In the genomic region with DNA sequence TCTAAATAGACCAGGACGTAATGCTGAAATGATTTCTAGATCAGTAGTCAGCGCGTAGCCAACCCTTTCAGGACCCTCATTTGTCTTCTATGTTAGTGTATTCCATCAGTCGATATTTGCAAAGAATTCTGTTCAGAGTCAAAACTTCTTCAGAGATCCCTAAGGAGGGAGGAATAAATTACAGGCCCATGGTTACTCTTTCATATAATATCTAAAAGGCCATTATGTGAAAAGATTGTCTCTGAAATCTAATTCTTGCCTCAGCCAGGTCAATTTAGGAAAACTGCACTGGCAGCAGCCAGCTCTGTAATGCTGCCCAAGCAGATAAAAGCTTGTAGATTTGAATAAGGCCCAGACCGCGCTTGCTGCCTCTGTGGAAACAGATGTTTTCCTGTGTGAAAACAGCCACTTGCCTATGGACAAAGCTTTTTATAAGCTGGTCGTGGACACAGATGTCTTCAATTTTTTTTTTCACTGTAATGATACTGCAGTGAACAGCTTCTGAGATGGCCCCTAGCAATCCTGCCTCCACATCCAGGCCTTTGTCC, we compare ENCODE assay signal across 23 cellular contexts.
"Had no signal": no experiment of that assay in that cellular context is flagged by ENCODE, and none has a peak within 500 bp of the region (broad histone marks: within the 10 kb centered on the region; RNA-seq: fewer than 3 reads in every experiment).

No MANE protein-coding gene starts in this region.

- ATAC-seq: activated CD8-positive, alpha-beta memory T cell treated with anti-CD3 and anti-CD28 coated beads, Interleukin-2, amount 10 ng/mL, durations not matched to agents 7 days and 5 days; Panc1; T-helper 17 cell had no signal

- H3K4me1 ChIP-seq: SJCRH30 had no signal

- DNase-seq: activated B cell treated with CpG ODN at 0.5 μM for 24 hours; activated CD4-positive, alpha-beta T cell treated with anti-CD3 and anti-CD28 coated beads for 1 hour; activated CD4-positive, alpha-beta T cell treated with anti-CD3 and anti-CD28 coated beads, Interleukin-2, amount 10 ng/mL, durations not matched to agents 24 days and 14 days; activated CD4-positive, alpha-beta T cell treated with anti-CD3 and anti-CD28 coated beads, Interleukin-2, amount 50 U/mL, for 48 hours; activated CD8-positive, alpha-beta memory T cell treated with anti-CD3 and anti-CD28 coated beads, Interleukin-2, amount 10 ng/mL, durations not matched to agents 7 days and 5 days; activated effector memory CD4-positive, alpha-beta T cell treated with anti-CD3 and anti-CD28 coated beads, Interleukin-2, amount 50 U/mL, for 16 hours; activated naive CD4-positive, alpha-beta T cell treated with anti-CD3 and anti-CD28 coated beads for 36 hours; activated T-cell treated with anti-CD3 and anti-CD28 coated beads, Interleukin-2, amount 50 U/mL, for 24 hours; MG63; MV-4-11; NCI-H1092 treated with DMSO at 0.1 percent for 48 hours; NCI-H1417 treated with DMSO at 0.1 percent for 48 hours; NCI-H1694; NCI-H2029; NCI-H2107; NCI-H446 treated with DMSO at 0.1 percent for 48 hours; OCI-M1; Right ventricle myocardium superior; RPMI8226; SJCRH30; T-helper 17 cell; T-helper 9 cell had no signal

- H3K4me3 ChIP-seq: MG63, SJCRH30 had no signal

- H3K27me3 ChIP-seq: MG63, SJCRH30 had no signal

- H3K9me3 ChIP-seq: MG63, SJCRH30 had no signal

- H3K36me3 ChIP-seq: MG63, SJCRH30 had no signal

- H3K27ac ChIP-seq: SJCRH30 had no signal
